Comparison of ENCODE assay signal across 1 cellular context in the genomic region with DNA sequence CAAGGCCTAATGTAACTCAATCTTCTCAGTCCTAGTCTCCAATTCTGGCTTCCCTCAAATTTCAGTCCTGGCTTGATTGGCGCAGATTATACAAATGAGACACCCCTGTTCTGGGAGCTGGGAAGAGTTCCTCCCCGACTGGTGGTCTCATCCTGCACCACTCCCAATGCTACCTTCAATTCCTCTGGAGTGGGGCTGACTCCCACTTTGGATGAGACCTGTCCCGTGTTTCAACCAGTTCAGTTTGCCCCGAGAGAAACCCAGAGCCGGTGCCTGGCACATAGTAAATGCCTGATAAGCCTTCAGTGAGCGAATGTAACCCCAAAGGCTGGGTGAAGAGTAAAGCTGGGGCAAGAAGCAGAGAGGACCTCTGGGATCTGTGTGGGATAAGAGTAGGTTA.
TF ChIP-seq lines count a peak whose summit lies in the region.

No MANE protein-coding gene starts in this region.

TF ChIP-seq in GM23338, 12 proteins besides CTCF, POLR2A, EP300 and RAD21 (continued from another document):
- TF ChIP-seq, protein P1, sequence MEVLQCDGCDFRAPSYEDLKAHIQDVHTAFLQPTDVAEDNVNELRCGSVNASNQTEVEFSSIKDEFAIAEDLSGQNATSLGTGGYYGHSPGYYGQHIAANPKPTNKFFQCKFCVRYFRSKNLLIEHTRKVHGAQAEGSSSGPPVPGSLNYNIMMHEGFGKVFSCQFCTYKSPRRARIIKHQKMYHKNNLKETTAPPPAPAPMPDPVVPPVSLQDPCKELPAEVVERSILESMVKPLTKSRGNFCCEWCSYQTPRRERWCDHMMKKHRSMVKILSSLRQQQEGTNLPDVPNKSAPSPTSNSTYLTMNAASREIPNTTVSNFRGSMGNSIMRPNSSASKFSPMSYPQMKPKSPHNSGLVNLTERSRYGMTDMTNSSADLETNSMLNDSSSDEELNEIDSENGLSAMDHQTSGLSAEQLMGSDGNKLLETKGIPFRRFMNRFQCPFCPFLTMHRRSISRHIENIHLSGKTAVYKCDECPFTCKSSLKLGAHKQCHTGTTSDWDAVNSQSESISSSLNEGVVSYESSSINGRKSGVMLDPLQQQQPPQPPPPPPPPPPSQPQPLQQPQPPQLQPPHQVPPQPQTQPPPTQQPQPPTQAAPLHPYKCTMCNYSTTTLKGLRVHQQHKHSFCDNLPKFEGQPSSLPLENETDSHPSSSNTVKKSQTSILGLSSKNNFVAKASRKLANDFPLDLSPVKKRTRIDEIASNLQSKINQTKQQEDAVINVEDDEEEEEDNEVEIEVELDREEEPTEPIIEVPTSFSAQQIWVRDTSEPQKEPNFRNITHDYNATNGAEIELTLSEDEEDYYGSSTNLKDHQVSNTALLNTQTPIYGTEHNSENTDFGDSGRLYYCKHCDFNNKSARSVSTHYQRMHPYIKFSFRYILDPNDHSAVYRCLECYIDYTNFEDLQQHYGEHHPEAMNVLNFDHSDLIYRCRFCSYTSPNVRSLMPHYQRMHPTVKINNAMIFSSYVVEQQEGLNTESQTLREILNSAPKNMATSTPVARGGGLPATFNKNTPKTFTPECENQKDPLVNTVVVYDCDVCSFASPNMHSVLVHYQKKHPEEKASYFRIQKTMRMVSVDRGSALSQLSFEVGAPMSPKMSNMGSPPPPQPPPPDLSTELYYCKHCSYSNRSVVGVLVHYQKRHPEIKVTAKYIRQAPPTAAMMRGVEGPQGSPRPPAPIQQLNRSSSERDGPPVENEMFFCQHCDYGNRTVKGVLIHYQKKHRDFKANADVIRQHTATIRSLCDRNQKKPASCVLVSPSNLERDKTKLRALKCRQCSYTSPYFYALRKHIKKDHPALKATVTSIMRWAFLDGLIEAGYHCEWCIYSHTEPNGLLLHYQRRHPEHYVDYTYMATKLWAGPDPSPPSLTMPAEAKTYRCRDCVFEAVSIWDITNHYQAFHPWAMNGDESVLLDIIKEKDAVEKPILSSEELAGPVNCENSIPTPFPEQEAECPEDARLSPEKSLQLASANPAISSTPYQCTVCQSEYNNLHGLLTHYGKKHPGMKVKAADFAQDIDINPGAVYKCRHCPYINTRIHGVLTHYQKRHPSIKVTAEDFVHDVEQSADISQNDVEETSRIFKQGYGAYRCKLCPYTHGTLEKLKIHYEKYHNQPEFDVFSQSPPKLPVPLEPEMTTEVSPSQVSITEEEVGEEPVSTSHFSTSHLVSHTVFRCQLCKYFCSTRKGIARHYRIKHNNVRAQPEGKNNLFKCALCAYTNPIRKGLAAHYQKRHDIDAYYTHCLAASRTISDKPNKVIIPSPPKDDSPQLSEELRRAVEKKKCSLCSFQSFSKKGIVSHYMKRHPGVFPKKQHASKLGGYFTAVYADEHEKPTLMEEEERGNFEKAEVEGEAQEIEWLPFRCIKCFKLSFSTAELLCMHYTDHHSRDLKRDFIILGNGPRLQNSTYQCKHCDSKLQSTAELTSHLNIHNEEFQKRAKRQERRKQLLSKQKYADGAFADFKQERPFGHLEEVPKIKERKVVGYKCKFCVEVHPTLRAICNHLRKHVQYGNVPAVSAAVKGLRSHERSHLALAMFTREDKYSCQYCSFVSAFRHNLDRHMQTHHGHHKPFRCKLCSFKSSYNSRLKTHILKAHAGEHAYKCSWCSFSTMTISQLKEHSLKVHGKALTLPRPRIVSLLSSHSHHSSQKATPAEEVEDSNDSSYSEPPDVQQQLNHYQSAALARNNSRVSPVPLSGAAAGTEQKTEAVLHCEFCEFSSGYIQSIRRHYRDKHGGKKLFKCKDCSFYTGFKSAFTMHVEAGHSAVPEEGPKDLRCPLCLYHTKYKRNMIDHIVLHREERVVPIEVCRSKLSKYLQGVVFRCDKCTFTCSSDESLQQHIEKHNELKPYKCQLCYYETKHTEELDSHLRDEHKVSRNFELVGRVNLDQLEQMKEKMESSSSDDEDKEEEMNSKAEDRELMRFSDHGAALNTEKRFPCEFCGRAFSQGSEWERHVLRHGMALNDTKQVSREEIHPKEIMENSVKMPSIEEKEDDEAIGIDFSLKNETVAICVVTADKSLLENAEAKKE (CRISPR knock-in tag; IDR thresholded peaks at IDR 0.05): no peak
- TF ChIP-seq CREB1 (CRISPR knock-in tag; IDR thresholded peaks at IDR 0.05; ENCODE audit: low read depth) (no peak), EZH2phosphoT487 (IDR thresholded peaks at IDR 0.05; ENCODE audit: unreplicated experiment) (no peak), POLR2AphosphoS5 (IDR thresholded peaks at IDR 0.05; ENCODE audit: low read depth) (no peak), NANOG (IDR thresholded peaks at IDR 0.05; ENCODE audit: borderline replicate concordance) (no peak), ZNF331 (CRISPR knock-in tag; IDR thresholded peaks at IDR 0.05; ENCODE audit: low read depth) (no peak)
- TF ChIP-seq, protein P2, sequence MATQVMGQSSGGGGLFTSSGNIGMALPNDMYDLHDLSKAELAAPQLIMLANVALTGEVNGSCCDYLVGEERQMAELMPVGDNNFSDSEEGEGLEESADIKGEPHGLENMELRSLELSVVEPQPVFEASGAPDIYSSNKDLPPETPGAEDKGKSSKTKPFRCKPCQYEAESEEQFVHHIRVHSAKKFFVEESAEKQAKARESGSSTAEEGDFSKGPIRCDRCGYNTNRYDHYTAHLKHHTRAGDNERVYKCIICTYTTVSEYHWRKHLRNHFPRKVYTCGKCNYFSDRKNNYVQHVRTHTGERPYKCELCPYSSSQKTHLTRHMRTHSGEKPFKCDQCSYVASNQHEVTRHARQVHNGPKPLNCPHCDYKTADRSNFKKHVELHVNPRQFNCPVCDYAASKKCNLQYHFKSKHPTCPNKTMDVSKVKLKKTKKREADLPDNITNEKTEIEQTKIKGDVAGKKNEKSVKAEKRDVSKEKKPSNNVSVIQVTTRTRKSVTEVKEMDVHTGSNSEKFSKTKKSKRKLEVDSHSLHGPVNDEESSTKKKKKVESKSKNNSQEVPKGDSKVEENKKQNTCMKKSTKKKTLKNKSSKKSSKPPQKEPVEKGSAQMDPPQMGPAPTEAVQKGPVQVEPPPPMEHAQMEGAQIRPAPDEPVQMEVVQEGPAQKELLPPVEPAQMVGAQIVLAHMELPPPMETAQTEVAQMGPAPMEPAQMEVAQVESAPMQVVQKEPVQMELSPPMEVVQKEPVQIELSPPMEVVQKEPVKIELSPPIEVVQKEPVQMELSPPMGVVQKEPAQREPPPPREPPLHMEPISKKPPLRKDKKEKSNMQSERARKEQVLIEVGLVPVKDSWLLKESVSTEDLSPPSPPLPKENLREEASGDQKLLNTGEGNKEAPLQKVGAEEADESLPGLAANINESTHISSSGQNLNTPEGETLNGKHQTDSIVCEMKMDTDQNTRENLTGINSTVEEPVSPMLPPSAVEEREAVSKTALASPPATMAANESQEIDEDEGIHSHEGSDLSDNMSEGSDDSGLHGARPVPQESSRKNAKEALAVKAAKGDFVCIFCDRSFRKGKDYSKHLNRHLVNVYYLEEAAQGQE (IDR thresholded peaks at IDR 0.05; ENCODE audit: unreplicated experiment): no peak
- TF ChIP-seq, protein P3, sequence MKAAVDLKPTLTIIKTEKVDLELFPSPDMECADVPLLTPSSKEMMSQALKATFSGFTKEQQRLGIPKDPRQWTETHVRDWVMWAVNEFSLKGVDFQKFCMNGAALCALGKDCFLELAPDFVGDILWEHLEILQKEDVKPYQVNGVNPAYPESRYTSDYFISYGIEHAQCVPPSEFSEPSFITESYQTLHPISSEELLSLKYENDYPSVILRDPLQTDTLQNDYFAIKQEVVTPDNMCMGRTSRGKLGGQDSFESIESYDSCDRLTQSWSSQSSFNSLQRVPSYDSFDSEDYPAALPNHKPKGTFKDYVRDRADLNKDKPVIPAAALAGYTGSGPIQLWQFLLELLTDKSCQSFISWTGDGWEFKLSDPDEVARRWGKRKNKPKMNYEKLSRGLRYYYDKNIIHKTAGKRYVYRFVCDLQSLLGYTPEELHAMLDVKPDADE (IDR thresholded peaks at IDR 0.05): no peak
